10 cellular contexts compared by ENCODE assay signal in genomic region chr3:195119461-195120198, GRCh38.
DNase-seq lines count a peak whose midpoint lies in the region; ATAC-seq and TF ChIP-seq lines count a peak whose summit lies in the region.
"Had no signal": no experiment of that assay in that cellular context is flagged by ENCODE, and none has a peak within 500 bp of the region (broad histone marks: within the 10 kb centered on the region; RNA-seq: fewer than 3 reads in every experiment).

No MANE protein-coding gene starts in this region.

- peak overlapping the region; percentile 40 for H3K27ac ChIP-seq in suprapubic skin

- TF ChIP-seq POLR2A in suprapubic skin (IDR thresholded peaks at IDR 0.05) = no peak

- peaks cover 14% of the 10 kb centered on the region for H3K4me1 ChIP-seq in suprapubic skin

- WGBS in suprapubic skin = 76% methylated on average over 16 of the region's 16 CpGs

- DNase-seq in HK-2 (ENCODE audit: unreplicated experiment) = peak; percentile 68
- DNase-seq in astrocyte of the hippocampus (ENCODE audit: low read depth, low spot score) = peak; percentile 92
- DNase-seq in iPS-NIHi11 (ENCODE audit: low spot score) = peak; percentile 75
- no peak for DNase-seq in suprapubic skin (ENCODE audit: low spot score in 2 of 2)
- no peak for DNase-seq in AML-193 (lab: John Stamatoyannopoulos, UW)
- DNase-seq in NCI-H510A treated with DMSO at 0.1 percent for 48 hours (lab: John Stamatoyannopoulos, UW) = no peak
- no peak for DNase-seq in activated CD4-positive, alpha-beta T cell treated with anti-CD3 and anti-CD28 coated beads, Interleukin-2, amount 50 U/mL, for 1 hour
- DNase-seq: activated T-cell treated with anti-CD3 and anti-CD28 coated beads, Interleukin-2, amount 50 U/mL, for 24 hours; immature natural killer cell had no signal

- no peak for TF ChIP-seq CTCF in suprapubic skin (IDR thresholded peaks at IDR 0.05)

- no peak for ATAC-seq in GM21526 (IDR thresholded peaks at IDR 0.05; ENCODE audit: low FRiP score, unreplicated experiment)

- no peaks in the 10 kb centered on the region for H3K27me3 ChIP-seq in suprapubic skin

- no peaks in the 10 kb centered on the region for H3K36me3 ChIP-seq in suprapubic skin

- H3K9me3 ChIP-seq in suprapubic skin = no peaks in the 10 kb centered on the region

- no peak overlapping the region for H3K4me3 ChIP-seq in suprapubic skin

- no peak for TF ChIP-seq EP300 in suprapubic skin (IDR thresholded peaks at IDR 0.05)

Comparison
In these comparisons a context has a peak if more than half of its experiments do, and no peak if none do; other contexts are left out.
1. DNase-seq: peak in HK-2 (single experiment), astrocyte of the hippocampus (single experiment) and iPS-NIHi11 (single experiment); none in suprapubic skin (0 of 2), AML-193 (0 of 2), NCI-H510A treated with DMSO at 0.1 percent for 48 hours (single experiment) and activated CD4-positive, alpha-beta T cell treated with anti-CD3 and anti-CD28 coated beads, Interleukin-2, amount 50 U/mL, for 1 hour (single experiment).